In the genomic region with DNA sequence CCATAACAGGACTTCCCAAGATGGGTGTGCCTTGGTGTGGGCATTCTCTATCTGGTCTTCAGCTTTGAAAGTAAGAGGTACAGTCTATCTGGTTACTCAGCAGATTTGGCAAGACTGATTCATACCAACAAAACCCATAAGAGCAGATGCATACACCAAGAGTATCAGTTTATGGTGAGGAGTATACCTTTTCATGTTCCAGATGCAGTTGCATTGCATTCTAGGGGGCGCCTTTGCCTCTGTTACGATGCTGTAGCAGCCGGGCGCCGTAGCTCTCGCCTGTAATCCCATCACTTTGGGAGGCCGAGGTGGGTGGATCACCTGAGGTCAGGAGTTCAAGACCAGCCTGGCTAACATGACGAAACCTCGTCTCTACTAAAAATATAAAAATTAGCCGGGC, we compare ENCODE assay signal across 14 cellular contexts. TPM values are rescaled to one million over a fixed set of nuclear protein-coding genes. Genes with fewer than 3 reads are reported as not detected.
DNase-seq lines count a peak whose midpoint lies in the region; FAIRE-seq and TF ChIP-seq lines count a peak whose summit lies in the region.
"Had no signal": no experiment of that assay in that cellular context is flagged by ENCODE, and none has a peak within 500 bp of the region (broad histone marks: within the 10 kb centered on the region; RNA-seq: fewer than 3 reads in every experiment).

No MANE protein-coding gene starts in this region.

- TF ChIP-seq CTCF in BE2C (IDR thresholded peaks at IDR 0.05; ENCODE audit: low read depth, low read length), result peak; percentile 38
- peak; percentile 29; the same call in 1 of the 3 replicates for TF ChIP-seq CTCF in GM12872 (IDR thresholded peaks at IDR 0.05; ENCODE audit: insufficient read depth, low read depth, low read length)
- peak; percentile 32 for TF ChIP-seq CTCF in epithelial cell of proximal tubule (conservative IDR thresholded peaks at IDR 0.05; ENCODE audit: low read depth, low read length)
- no peak for TF ChIP-seq CTCF in ovary (IDR thresholded peaks at IDR 0.05)

- no peaks in the 10 kb centered on the region for H3K27me3 ChIP-seq in BE2C
- H3K27me3 ChIP-seq in ovary, result no peaks in the 10 kb centered on the region
- no peaks in the 10 kb centered on the region for H3K27me3 ChIP-seq in small intestine (ENCODE audit: control insufficient read depth in 2 of 2, insufficient read depth in 2 of 2, low read length in 2 of 2)

- no peak for TF ChIP-seq EP300 in ovary (IDR thresholded peaks at IDR 0.05)

- H3K4me3 ChIP-seq in BE2C (ENCODE audit: low read depth, low read length), result no peak overlapping the region
- no peak overlapping the region for H3K4me3 ChIP-seq in epithelial cell of proximal tubule (ENCODE audit: low read depth, low read length)
- no peak overlapping the region for H3K4me3 ChIP-seq in ovary
- no peak overlapping the region for H3K4me3 ChIP-seq in small intestine (ENCODE audit: low read depth in 1 of 2, low read length in 2 of 2)
- H3K4me3 ChIP-seq: smooth muscle cell had no signal

- H3K4me1 ChIP-seq in BE2C (no peaks in the 10 kb centered on the region), ovary (ENCODE audit: insufficient read depth) (no peaks in the 10 kb centered on the region), small intestine (ENCODE audit: control insufficient read depth in 2 of 2, insufficient read depth in 1 of 2, low read depth in 1 of 2, low read length in 1 of 2) (no peaks in the 10 kb centered on the region)

- no peak for FAIRE-seq in small intestine (lab: Jason Lieb, UNC)

- H3K27ac ChIP-seq in ovary, result no peak overlapping the region
- no peak overlapping the region for H3K27ac ChIP-seq in small intestine (ENCODE audit: low read depth in 1 of 2, low read length in 1 of 2)

- DNase-seq in BE2C (peak; percentile 30), SK-MEL-5 (ENCODE audit: low read depth, low spot score) (peak; percentile 38), epithelial cell of proximal tubule (ENCODE audit: low read depth) (no peak), ovary (no peak), small intestine (no peak), NCI-H128 (lab: John Stamatoyannopoulos, UW; ENCODE audit: unreplicated experiment) (no peak), occipital lobe (lab: John Stamatoyannopoulos, UW) (no peak)
- DNase-seq: CD8-positive, alpha-beta T cell; foreskin fibroblast; left cardiac atrium; natural killer cell; NCI-H1694 treated with DMSO at 0.1 percent for 48 hours had no signal

- H3K9me3 ChIP-seq in BE2C, result no peaks in the 10 kb centered on the region
- H3K9me3 ChIP-seq in ovary, result no peaks in the 10 kb centered on the region
- H3K9me3 ChIP-seq in small intestine (ENCODE audit: control insufficient read depth, low read depth), result no peaks in the 10 kb centered on the region

- in situ Hi-C loops in SK-MEL-5 (cut with HindIII; ENCODE audit: low pct_unique_long_range_greater_than_20kb, low sequenced_read_pairs), result no loop called here

- TF ChIP-seq POLR2A in ovary (IDR thresholded peaks at IDR 0.05), result no peak

- 88 to 91% (median 90%) methylated on average over 10 of the region's 10 CpGs for WGBS in ovary, 3 donors
- WGBS in small intestine, 3 donors, result 94 to 96% (median 95%) methylated on average over 10 of the region's 10 CpGs

- H3K36me3 ChIP-seq in BE2C (peaks cover 82% of the 10 kb centered on the region), ovary (no peaks in the 10 kb centered on the region), small intestine (ENCODE audit: control insufficient read depth in 2 of 2, insufficient read depth in 2 of 2, low read length in 2 of 2) (peaks cover 9 to 13% of the 10 kb centered on the region in 2 donors)

- intact Hi-C loops in ovary (cut with DNase I), result no loop called here

RNA-seq across cellular contexts. Expression of gene CARMIL2, which starts 31.1 kb away (rescaled TPM):
- polyA plus RNA-seq in BE2C (2012; ENCODE audit: insufficient read depth, insufficient read length, low read depth), result 89.7 TPM
- 0.16 and 0.40 TPM in 2 replicates for total RNA-seq in SK-MEL-5 (2014; rRNA removed; shearing (Covaris generic))
- polyA plus RNA-seq in SK-MEL-5 (2015; cell fraction: cytosol; rRNA removed), result 0.99 and 1.3 TPM in 2 replicates
- polyA plus RNA-seq in SK-MEL-5 (2015; cell fraction: nucleus; rRNA removed), result 4.7 and 5.9 TPM in 2 replicates
- total RNA-seq in epithelial cell of proximal tubule, result 1.3 and 2.7 TPM in 2 replicates
- 1 to 10 TPM in 2 of 7 donors, under 1 TPM in 4, not detected in 1; 0.23 to 1.5 (median 0.61) TPM for total RNA-seq in ovary
- polyA plus RNA-seq in ovary, result under 1 TPM; 0.10 to 0.51 TPM
- polyA plus RNA-seq in small intestine, result 1 to 10 TPM; 2.2 to 7.6 (median 3.7) TPM
- 3.1 TPM for total RNA-seq in occipital lobe

RNA-seq across cellular contexts. Expression of gene ACD, which starts 46.3 kb away (rescaled TPM):
- polyA plus RNA-seq in BE2C (2012; ENCODE audit: insufficient read depth, insufficient read length, low read depth), result 88.4 TPM
- 17.4 and 18.3 TPM in 2 replicates for total RNA-seq in SK-MEL-5 (2014; rRNA removed; shearing (Covaris generic))
- 28.3 and 32.4 TPM in 2 replicates for polyA plus RNA-seq in SK-MEL-5 (2015; cell fraction: cytosol; rRNA removed)
- polyA plus RNA-seq in SK-MEL-5 (2015; cell fraction: nucleus; rRNA removed), result 54.0 and 62.9 TPM in 2 replicates
- total RNA-seq in epithelial cell of proximal tubule (71.6 and 73.2 TPM in 2 replicates), ovary (10 to 100 TPM; 22.5 to 40.8 (median 29.4) TPM), occipital lobe (17.6 TPM)
- polyA plus RNA-seq in ovary (10 to 100 TPM in 1 of 2 donors, 1 to 10 TPM in 1; 5.3 to 35.8 TPM), small intestine (10 to 100 TPM in 2 of 3 donors, 1 to 10 TPM in 1; 7.2 to 15.2 (median 12.2) TPM)

RNA-seq across cellular contexts. Expression of gene PARD6A, which starts 47.0 kb away (rescaled TPM):
- 83.9 TPM for polyA plus RNA-seq in BE2C (2012; ENCODE audit: insufficient read depth, insufficient read length, low read depth)
- total RNA-seq in SK-MEL-5 (2014; rRNA removed; shearing (Covaris generic)), result 0.34 and 0.51 TPM in 2 replicates
- 1.5 and 2.1 TPM in 2 replicates for polyA plus RNA-seq in SK-MEL-5 (2015; cell fraction: cytosol; rRNA removed)
- polyA plus RNA-seq in SK-MEL-5 (2015; cell fraction: nucleus; rRNA removed), result 0.35 TPM in 1 of 2 replicates, not detected in the other
- total RNA-seq in epithelial cell of proximal tubule (13.3 and 15.9 TPM in 2 replicates), ovary (10 to 100 TPM in 1 of 7 donors, 1 to 10 TPM in 6; 2.7 to 12.9 (median 5.1) TPM), occipital lobe (8.3 TPM)
- polyA plus RNA-seq in ovary (1 to 10 TPM in 1 of 2 donors, under 1 TPM in 1; 0.53 to 3.0 TPM), small intestine (1 to 10 TPM; 2.5 to 6.8 (median 3.0) TPM)

RNA-seq across cellular contexts. Expression of gene CTCF, which starts 51.5 kb away (rescaled TPM):
- polyA plus RNA-seq in BE2C (2012; ENCODE audit: insufficient read depth, insufficient read length, low read depth), result 76.9 TPM
- total RNA-seq in SK-MEL-5 (2014; rRNA removed; shearing (Covaris generic)), result 25.9 and 26.4 TPM in 2 replicates
- 31.7 and 39.3 TPM in 2 replicates for polyA plus RNA-seq in SK-MEL-5 (2015; cell fraction: cytosol; rRNA removed)
- polyA plus RNA-seq in SK-MEL-5 (2015; cell fraction: nucleus; rRNA removed), result 16.9 and 20.4 TPM in 2 replicates
- total RNA-seq in epithelial cell of proximal tubule (25.9 and 32.0 TPM in 2 replicates), ovary (10 to 100 TPM; 21.0 to 47.6 (median 42.2) TPM), occipital lobe (54.0 TPM)
- polyA plus RNA-seq in ovary (10 to 100 TPM; 26.8 to 48.4 TPM), small intestine (10 to 100 TPM; 23.5 to 24.6 (median 23.7) TPM)

RNA-seq across cellular contexts. Expression of gene ENKD1, which starts 52.7 kb away (rescaled TPM):
- 56.8 TPM for polyA plus RNA-seq in BE2C (2012; ENCODE audit: insufficient read depth, insufficient read length, low read depth)
- 6.4 and 9.1 TPM in 2 replicates for total RNA-seq in SK-MEL-5 (2014; rRNA removed; shearing (Covaris generic))
- polyA plus RNA-seq in SK-MEL-5 (2015; cell fraction: cytosol; rRNA removed), result 8.1 and 11.0 TPM in 2 replicates
- 12.3 and 20.3 TPM in 2 replicates for polyA plus RNA-seq in SK-MEL-5 (2015; cell fraction: nucleus; rRNA removed)
- 12.2 and 17.4 TPM in 2 replicates for total RNA-seq in epithelial cell of proximal tubule
- total RNA-seq in ovary, result 10 to 100 TPM; 17.3 to 45.6 (median 21.7) TPM
- polyA plus RNA-seq in ovary, result 10 to 100 TPM in 1 of 2 donors, 1 to 10 TPM in 1; 8.0 to 29.8 TPM
- polyA plus RNA-seq in small intestine, result 10 to 100 TPM in 2 of 3 donors, 1 to 10 TPM in 1; 4.1 to 13.2 (median 13.0) TPM
- total RNA-seq in occipital lobe, result 6.2 TPM

Comparison
In these comparisons a context has a peak if more than half of its experiments do, and no peak if none do; other contexts are left out.
1. DNase-seq: peak in BE2C (single experiment) and SK-MEL-5 (single experiment); none in epithelial cell of proximal tubule (single experiment), ovary (0 of 5), small intestine (single experiment), NCI-H128 (single experiment) and occipital lobe (single experiment).
2. CTCF ChIP-seq: peak in BE2C (single experiment), GM12872 (single experiment) and epithelial cell of proximal tubule (single experiment); none in ovary (0 of 3).